Comparison of ENCODE assay signal across 9 cellular contexts in the genomic region with DNA sequence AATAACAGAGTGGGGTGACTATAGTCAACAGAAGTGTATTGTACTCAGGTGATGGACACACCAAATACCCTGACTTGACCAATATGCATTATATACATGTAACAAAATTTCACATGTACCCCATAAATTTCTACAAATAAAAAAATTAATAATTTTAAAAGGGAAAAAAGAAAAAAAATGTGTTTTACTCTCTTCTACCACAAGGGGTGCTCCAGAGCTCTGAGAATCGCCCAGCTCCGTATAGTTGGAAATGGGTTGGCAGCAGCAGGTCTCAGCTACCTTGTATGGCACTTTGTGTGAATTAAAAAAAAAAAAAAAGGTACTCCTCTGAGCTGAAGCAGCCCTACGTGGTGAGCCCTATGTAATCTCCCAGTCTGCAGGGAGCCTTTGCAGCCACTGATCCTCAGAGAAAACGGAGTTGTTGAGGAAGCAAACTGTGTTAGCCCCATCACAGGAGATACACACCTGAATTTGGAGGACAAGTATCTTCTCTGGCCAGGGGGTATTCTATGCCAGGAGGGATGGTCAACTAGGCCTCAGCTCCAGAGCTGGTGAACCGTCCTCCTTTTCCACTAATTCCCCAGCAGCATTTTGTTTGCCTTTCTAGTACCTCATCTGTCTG. TPM values are rescaled to one million over a fixed set of nuclear protein-coding genes. Genes with fewer than 3 reads are reported as not detected.
DNase-seq lines count a peak whose midpoint lies in the region; ATAC-seq and TF ChIP-seq lines count a peak whose summit lies in the region.
"Had no signal": no experiment of that assay in that cellular context is flagged by ENCODE, and none has a peak within 500 bp of the region (broad histone marks: within the 10 kb centered on the region; RNA-seq: fewer than 3 reads in every experiment).

No MANE protein-coding gene starts in this region.

- CTCF ChIA-PET in MCF 10A (lab: Yijun Ruan, JAX): interaction anchor here (0.5 to 1.5 kb wide), 13 partner anchors 11 to 725 kb away, joined by 3 to 8 read pairs (median 3); no protein-coding TSS in a partner anchor

- intact Hi-C loops in MCF 10A (cut with micrococcal nuclease): no loop called here
- intact Hi-C loops in breast epithelium (cut with DNase I; ENCODE audit: low total_unique reads): no loop called here
- intact Hi-C loops in thyroid gland (cut with DNase I): no loop called here
- intact Hi-C loops in uterus (cut with DNase I; ENCODE audit: low total_unique reads): no loop called here

- BruUV-seq in MCF 10A (replicated peaks; lab: Mats Ljungman, UMichigan): no TSS peak

- DNase-seq in MCF 10A (ENCODE audit: unreplicated experiment) (peak; percentile 37), breast epithelium (ENCODE audit: low spot score in 2 of 2) (no peak), fibroblast of peridontal ligament (ENCODE audit: extremely low read depth) (peak; percentile 3), thyroid gland (peak; percentile 3 to 4), occipital lobe (lab: John Stamatoyannopoulos, UW) (no peak), uterus (no peak)
- DNase-seq: activated T-cell treated with anti-CD3 and anti-CD28 coated beads, Interleukin-2, amount 50 U/mL, for 4 hours had no signal

- peak; percentile 40 for TF ChIP-seq CTCF in MCF 10A (IDR thresholded peaks at IDR 0.05; ENCODE audit: unreplicated experiment)
- TF ChIP-seq CTCF in breast epithelium (IDR thresholded peaks at IDR 0.05): no peak
- peak; percentile 37; the same call in 1 of the 2 replicates for TF ChIP-seq CTCF in OCI-LY3 (IDR thresholded peaks at IDR 0.05; ENCODE audit: low read depth, low read length)
- TF ChIP-seq CTCF in thyroid gland (IDR thresholded peaks at IDR 0.05): peak in 3 of 6 experiments; percentile 22 to 50 (median 33)
- TF ChIP-seq CTCF in uterus (IDR thresholded peaks at IDR 0.05): peak in 2 of 4 experiments; percentile 17 to 48

- TF ChIP-seq POLR2A in breast epithelium (IDR thresholded peaks at IDR 0.05) (no peak), thyroid gland (IDR thresholded peaks at IDR 0.05) (no peak), uterus (IDR thresholded peaks at IDR 0.05) (no peak)

- no peak overlapping the region for H3K4me3 Mint-ChIP-seq in MCF 10A (ENCODE audit: unreplicated experiment)
- H3K4me3 Mint-ChIP-seq: activated T-cell treated with anti-CD3 and anti-CD28 coated beads, Interleukin-2, amount 50 U/mL, for 4 hours had no signal

- H3K4me1 ChIP-seq in breast epithelium: no peaks in the 10 kb centered on the region
- H3K4me1 ChIP-seq in OCI-LY3 (ENCODE audit: low read length): no peaks in the 10 kb centered on the region
- no peaks in the 10 kb centered on the region for H3K4me1 ChIP-seq in thyroid gland
- H3K4me1 ChIP-seq in uterus: no peaks in the 10 kb centered on the region

- peak overlapping the region; percentile 47 for H3K4me2 ChIP-seq in OCI-LY3 (ENCODE audit: low read length)

- WGBS in thyroid gland, 2 donors: 7 to 46% methylated on average over 3 to 5 of the region's 5 CpGs

- H3K4me3 ChIP-seq in breast epithelium (no peak overlapping the region), OCI-LY3 (ENCODE audit: low read length) (peak overlapping the region; percentile 51; the same call in 1 of the 2 replicates), thyroid gland (replicated peaks in 1 of 3) (no peak overlapping the region), uterus (no peak overlapping the region)

- no peaks in the 10 kb centered on the region for H3K79me2 ChIP-seq in OCI-LY3 (ENCODE audit: low read length)

- no peak overlapping the region for H3K27ac Mint-ChIP-seq in MCF 10A (ENCODE audit: low read depth, unreplicated experiment)

- POLR2A ChIA-PET in MCF 10A (lab: Yijun Ruan, JAX): interaction anchor here (0.7 to 1.3 kb wide), 2 partner anchors 18 to 61 kb away, joined by 3 to 4 read pairs; no protein-coding TSS in a partner anchor

- H3K27me3 ChIP-seq in breast epithelium: peaks cover 0 to 24% of the 10 kb centered on the region in 2 donors
- H3K27me3 ChIP-seq in OCI-LY3 (ENCODE audit: low read depth, low read length): no peaks in the 10 kb centered on the region
- no peaks in the 10 kb centered on the region for H3K27me3 ChIP-seq in thyroid gland
- no peaks in the 10 kb centered on the region for H3K27me3 ChIP-seq in uterus

- no peaks in the 10 kb centered on the region for H4K20me1 ChIP-seq in OCI-LY3 (ENCODE audit: insufficient read depth, low read length)

- H3K9ac ChIP-seq in OCI-LY3 (ENCODE audit: low read length): no peak overlapping the region

- no peaks in the 10 kb centered on the region for H3K36me3 ChIP-seq in breast epithelium
- no peaks in the 10 kb centered on the region for H3K36me3 ChIP-seq in OCI-LY3 (replicated peaks; ENCODE audit: low read depth, low read length)
- no peaks in the 10 kb centered on the region for H3K36me3 ChIP-seq in thyroid gland
- H3K36me3 ChIP-seq in uterus: no peaks in the 10 kb centered on the region

- peaks cover 51% of the 10 kb centered on the region for H3K27me3 Mint-ChIP-seq in MCF 10A (ENCODE audit: insufficient read depth, unreplicated experiment)

- H2AFZ ChIP-seq in OCI-LY3 (ENCODE audit: low read depth, low read length): peak overlapping the region; percentile 79

- ATAC-seq in HG03139 (IDR thresholded peaks at IDR 0.05; ENCODE audit: unreplicated experiment): no peak

- H3K9me3 ChIP-seq in breast epithelium (no peaks in the 10 kb centered on the region), OCI-LY3 (ENCODE audit: insufficient read depth, low read length) (no peaks in the 10 kb centered on the region), thyroid gland (no peaks in the 10 kb centered on the region), uterus (no peaks in the 10 kb centered on the region)

- H3K27ac ChIP-seq in breast epithelium: no peak overlapping the region
- H3K27ac ChIP-seq in OCI-LY3 (ENCODE audit: low read length): no peak overlapping the region
- no peak overlapping the region for H3K27ac ChIP-seq in thyroid gland
- H3K27ac ChIP-seq in uterus: no peak overlapping the region

- no peaks in the 10 kb centered on the region for H3K4me1 Mint-ChIP-seq in MCF 10A (ENCODE audit: insufficient read depth, unreplicated experiment)

- no peaks in the 10 kb centered on the region for H3K36me3 Mint-ChIP-seq in MCF 10A (ENCODE audit: insufficient read depth, unreplicated experiment)

- no peaks in the 10 kb centered on the region for H3K9me3 Mint-ChIP-seq in MCF 10A (ENCODE audit: unreplicated experiment)
- H3K9me3 Mint-ChIP-seq: activated T-cell treated with anti-CD3 and anti-CD28 coated beads, Interleukin-2, amount 50 U/mL, for 4 hours had no signal

RNA-seq across cellular contexts. Expression of gene POLA1, which starts 17.2 kb away (rescaled TPM):
- 5.8 and 9.8 TPM in 2 replicates for total RNA-seq in MCF 10A (2022)
- total RNA-seq in breast epithelium: 10 to 100 TPM in 2 of 3 donors, 1 to 10 TPM in 1; 8.2 to 21.8 (median 20.3) TPM
- 10 to 100 TPM in 1 of 4 donors, 1 to 10 TPM in 3; 8.5 to 18.9 (median 8.8) TPM for total RNA-seq in thyroid gland
- total RNA-seq in occipital lobe: 40.1 TPM
- total RNA-seq in uterus: 10 to 100 TPM; 11.8 to 78.2 (median 26.3) TPM

RNA-seq across cellular contexts. Expression of gene PCYT1B, which starts 29.4 kb away (rescaled TPM):
- total RNA-seq in MCF 10A (2022) (not detected in 2 replicates), breast epithelium (under 1 TPM; 0.16 to 0.73 (median 0.33) TPM), thyroid gland (under 1 TPM in 1 of 4 donors, not detected in 3; 0.13 TPM), occipital lobe (22.5 TPM), uterus (1 to 10 TPM in 2 of 4 donors, not detected in 2; 2.0 to 7.8 TPM)
- total RNA-seq: activated T-cell treated with anti-CD3 and anti-CD28 coated beads, Interleukin-2, amount 50 U/mL, for 4 hours had no signal

Comparison
In these comparisons a context has a peak if more than half of its experiments do, and no peak if none do; other contexts are left out.
1. DNase-seq: peak in MCF 10A (single experiment), fibroblast of peridontal ligament (single experiment) and thyroid gland (2 of 2); none in breast epithelium (0 of 2), occipital lobe (single experiment) and uterus (0 of 2).
2. CTCF ChIP-seq: peak in MCF 10A (single experiment) and OCI-LY3 (single experiment); none in breast epithelium (0 of 3).